32 cellular contexts compared by ENCODE assay signal in the genomic region with DNA sequence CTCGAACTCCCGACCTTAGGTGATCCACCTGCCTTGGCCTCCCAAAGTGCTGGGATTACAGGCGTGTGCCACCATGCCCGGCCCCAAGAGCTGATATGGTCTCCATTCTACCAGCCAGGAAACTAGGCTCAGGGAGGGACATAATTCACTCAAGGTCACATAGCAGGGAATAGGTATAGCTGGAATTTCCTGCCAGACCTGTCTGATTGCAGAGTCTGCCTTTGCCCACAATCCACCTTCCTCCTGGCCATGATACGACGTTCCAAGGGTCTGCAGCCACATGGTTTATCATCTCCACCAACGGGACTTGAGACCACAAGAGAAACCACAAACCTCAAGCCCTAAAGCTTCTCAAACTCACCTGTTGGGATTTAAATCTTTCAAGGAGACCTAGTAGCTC. TPM values are rescaled to one million over a fixed set of nuclear protein-coding genes. Genes with fewer than 3 reads are reported as not detected.
DNase-seq lines count a peak whose midpoint lies in the region; ATAC-seq, FAIRE-seq and TF ChIP-seq lines count a peak whose summit lies in the region.
"Had no signal": no experiment of that assay in that cellular context is flagged by ENCODE, and none has a peak within 500 bp of the region (broad histone marks: within the 10 kb centered on the region; RNA-seq: fewer than 3 reads in every experiment).

No MANE protein-coding gene starts in this region.

- FAIRE-seq in H1 (lab: Jason Lieb, UNC) = no peak
- FAIRE-seq: GM12891 had no signal

- H2BK5ac ChIP-seq in H1 (ENCODE audit: low read depth, low read length) (no peak overlapping the region), neuronal stem cell (ENCODE audit: low read length) (no peak overlapping the region)

- H3K27me3 ChIP-seq in heart left ventricle (peaks cover 4 to 50% (median 25%) of the 10 kb centered on the region in 9 donors), H1 (replicated peaks in 1 of 4; ENCODE audit: control insufficient read depth in 3 of 4, extremely low read depth in 1 of 4, insufficient read depth in 3 of 4, low read length in 3 of 4) (peaks cover 0 to 3% (median under 1%) of the 10 kb centered on the region in 4 experiments; a peak in 4 of 7 replicates), neuronal stem cell (ENCODE audit: control insufficient read depth in 3 of 3, insufficient read depth in 3 of 3, low read depth in 1 of 3, low read length in 3 of 3) (no peaks in the 10 kb centered on the region)
- H3K27me3 ChIP-seq: Peyer's patch had no signal

- WGBS in heart left ventricle, 4 donors = 73 to 83% (median 78%) methylated on average over 7 of the region's 7 CpGs
- WGBS in H1 (ENCODE audit: extremely low coverage in 1 of 2, insufficient coverage in 1 of 2, insufficient read length in 1 of 2, insufficient replicate concordance in 2 of 2, low coverage in 1 of 2, low lambda C conversion rate in 2 of 2, missing lambda C conversion rate in 1 of 2), 2 experiments = 86% methylated on average over 7 of the region's 7 CpGs; no CpG with 5 or more reads in 1 of the 2 experiments
- no CpG with 5 or more reads among the region's 7 CpGs for WGBS in neuronal stem cell (ENCODE audit: extremely low coverage in 2 of 2, insufficient read length in 2 of 2, insufficient replicate concordance in 1 of 2), 2 donors

- no peaks in the 10 kb centered on the region for H3K36me3 ChIP-seq in heart left ventricle
- no peaks in the 10 kb centered on the region for H3K36me3 ChIP-seq in H1 (ENCODE audit: control insufficient read depth in 2 of 4, insufficient read depth in 4 of 4, low read length in 3 of 4)
- no peaks in the 10 kb centered on the region for H3K36me3 ChIP-seq in neuronal stem cell (replicated peaks in 1 of 2; ENCODE audit: control insufficient read depth in 2 of 2, insufficient read depth in 2 of 2, low read length in 2 of 2)
- H3K36me3 ChIP-seq: BLaER1, Peyer's patch, SJSA1 had no signal

- TF ChIP-seq RAD21 in H1 (IDR thresholded peaks at IDR 0.05 in 1 of 2, conservative IDR thresholded peaks at IDR 0.05 in 1 of 2; ENCODE audit: low read depth in 2 of 2, low read length in 2 of 2) = no peak

- no peak overlapping the region for H3K4me3 ChIP-seq in heart left ventricle
- no peak overlapping the region for H3K4me3 ChIP-seq in H1 (ENCODE audit: extremely low read depth in 1 of 4, insufficient read depth in 2 of 4, low read depth in 3 of 4, low read length in 4 of 4)
- H3K4me3 ChIP-seq in neuronal stem cell (ENCODE audit: low read length in 2 of 2) = no peak overlapping the region
- H3K4me3 ChIP-seq: BLaER1, GM23338, Peyer's patch, SJSA1 had no signal

- H2BK15ac ChIP-seq in H1 (ENCODE audit: low read length) (no peak overlapping the region), neuronal stem cell (ENCODE audit: low read length) (no peak overlapping the region)

- POLR2A ChIA-PET in H1 (lab: Charles Lee; ENCODE audit: partially characterized antibody) = no interaction called here

- H3K14ac ChIP-seq in H1 (ENCODE audit: insufficient read length) (no peak overlapping the region), neuronal stem cell (ENCODE audit: low read length) (no peak overlapping the region)

- H4K8ac ChIP-seq in H1 (ENCODE audit: extremely low read depth, insufficient read depth, low read length) = no peak overlapping the region
- no peak overlapping the region for H4K8ac ChIP-seq in neuronal stem cell (ENCODE audit: low read depth, low read length)

- TF ChIP-seq CTCF in heart left ventricle (IDR thresholded peaks at IDR 0.05) (no peak), H1 (IDR thresholded peaks at IDR 0.05; ENCODE audit: control extremely low read depth in 1 of 3, insufficient read depth in 1 of 3, low read depth in 1 of 3, low read length in 3 of 3) (no peak)

- no peak for TF ChIP-seq POLR2A in heart left ventricle (IDR thresholded peaks at IDR 0.05)
- TF ChIP-seq POLR2A in H1 (IDR thresholded peaks at IDR 0.05; ENCODE audit: control extremely low read depth in 1 of 2, low read depth in 2 of 2, low read length in 2 of 2) = no peak

- no peaks in the 10 kb centered on the region for H3K79me2 ChIP-seq in H1 (ENCODE audit: control insufficient read depth in 1 of 2, insufficient read depth in 2 of 2, low read length in 2 of 2)

- DNase-seq in Right ventricle myocardium inferior (ENCODE audit: missing footprints) = peak; percentile 15
- DNase-seq in heart left ventricle = no peak
- no peak for DNase-seq in H1 (ENCODE audit: low read depth in 1 of 2, low spot score in 2 of 2)
- no peak for DNase-seq in neuronal stem cell (ENCODE audit: low spot score)
- DNase-seq in epidermal melanocyte (ENCODE audit: insufficient read length, low spot score) = no peak
- DNase-seq in NCI-H2081 (lab: John Stamatoyannopoulos, UW) = no peak
- DNase-seq in activated CD4-positive, alpha-beta T cell treated with anti-CD3 and anti-CD28 coated beads for 48 hours = no peak
- DNase-seq: ACHN; CD4-positive, alpha-beta T cell; COR-L47; DMS 273 treated with DMSO at 0.1 percent for 48 hours; DMS79 treated with DMSO at 0.1 percent for 48 hours; HCEC 1CT; NCI-H1092 treated with DMSO at 0.1 percent for 48 hours; NCI-H146; NCI-H2029 treated with DMSO at 0.1 percent for 48 hours; NCI-H2171; NCI-H345; NCI-H524; NCI-H774; NK-92 treated with Interleukin-12 subunit alpha and Interleukin-12 subunit beta, amount 100 ng/mL, for 24 hours; Peyer's patch had no signal

- CTCF ChIA-PET in H1 (lab: Charles Lee; ENCODE audit: partially characterized antibody) = interaction anchor here (0.7 to 3.0 kb wide), 6 partner anchors 16 to 154 kb away, joined by 3 to 17 read pairs (median 4); no protein-coding TSS in a partner anchor

- H3K4me1 ChIP-seq in heart left ventricle = no peaks in the 10 kb centered on the region
- peaks cover 0 to 7% (median 0%) of the 10 kb centered on the region in 4 experiments; a peak in 2 of 7 replicates for H3K4me1 ChIP-seq in H1 (replicated peaks in 1 of 4; ENCODE audit: control insufficient read depth in 3 of 4, insufficient read depth in 4 of 4, low read length in 3 of 4)
- peaks cover 9 to 27% of the 10 kb centered on the region in 2 donors for H3K4me1 ChIP-seq in neuronal stem cell (ENCODE audit: control insufficient read depth in 2 of 2, insufficient read depth in 1 of 2, low read depth in 1 of 2, low read length in 2 of 2)
- H3K4me1 ChIP-seq: Peyer's patch, SJSA1 had no signal

- H3K9me3 ChIP-seq in heart left ventricle (peaks cover 0 to 8% (median 5%) of the 10 kb centered on the region in 12 donors), H1 (ENCODE audit: insufficient read depth in 2 of 2, low read depth in 1 of 2, low read length in 1 of 2) (peaks cover 0 to 3% of the 10 kb centered on the region in 2 experiments; a peak in 2 of 4 replicates), neuronal stem cell (replicated peaks in 1 of 2; ENCODE audit: control insufficient read depth in 2 of 2, insufficient read depth in 1 of 2, low read depth in 1 of 2, low read length in 2 of 2) (peaks cover 3 to 4% of the 10 kb centered on the region in 2 donors)
- H3K9me3 ChIP-seq: Peyer's patch, SJSA1 had no signal

- H3K79me1 ChIP-seq in H1 (ENCODE audit: low read depth, low read length) = no peaks in the 10 kb centered on the region
- no peaks in the 10 kb centered on the region for H3K79me1 ChIP-seq in neuronal stem cell (ENCODE audit: low read depth, low read length)

- H2AK5ac ChIP-seq in H1 (ENCODE audit: low read depth, low read length) (0 out of 2 replicates have a peak overlapping the region, but pooled peaks have one; percentile 28), neuronal stem cell (ENCODE audit: low read depth, low read length) (no peak overlapping the region)

- no peak overlapping the region for H3K4ac ChIP-seq in H1 (replicated peaks; ENCODE audit: insufficient read length, low read depth, low read length)
- no peak overlapping the region for H3K4ac ChIP-seq in neuronal stem cell (ENCODE audit: low read length)

- no peak overlapping the region for H2BK20ac ChIP-seq in H1 (ENCODE audit: low read length)

- H3K23me2 ChIP-seq in H1 (ENCODE audit: low read depth, low read length) = no peaks in the 10 kb centered on the region

- H3K27ac ChIP-seq in heart left ventricle = no peak overlapping the region
- H3K27ac ChIP-seq in H1 (ENCODE audit: low read depth, low read length) = no peak overlapping the region
- no peak overlapping the region for H3K27ac ChIP-seq in neuronal stem cell (replicated peaks; ENCODE audit: low read length)
- H3K27ac ChIP-seq: 22Rv1, BLaER1, HL-60, KMS-11, Peyer's patch, SJSA1 had no signal

- H3K23ac ChIP-seq in H1 (ENCODE audit: insufficient read length) = no peak overlapping the region
- no peak overlapping the region for H3K23ac ChIP-seq in neuronal stem cell (ENCODE audit: low read depth, low read length, poor library complexity)

- no peak overlapping the region for H3K56ac ChIP-seq in H1 (replicated peaks; ENCODE audit: insufficient read length, low read depth, low read length)

- H4K20me1 ChIP-seq in H1 (replicated peaks in 1 of 2; ENCODE audit: control insufficient read depth in 1 of 2, insufficient read depth in 2 of 2, low read length in 2 of 2) = peaks cover 0 to 2% of the 10 kb centered on the region in 2 experiments

- H2AFZ ChIP-seq in H1 (ENCODE audit: low read length) = no peak overlapping the region
- no peak overlapping the region for H2AFZ ChIP-seq in neuronal stem cell (ENCODE audit: low read length)
- H2AFZ ChIP-seq: GM23338 had no signal

- no peak for TF ChIP-seq EP300 in H1 (IDR thresholded peaks at IDR 0.05; ENCODE audit: borderline replicate concordance in 1 of 2, low read depth in 2 of 2, low read length in 2 of 2)

- H2BK120ac ChIP-seq in H1 (replicated peaks; ENCODE audit: low read depth, low read length) (no peak overlapping the region), neuronal stem cell (ENCODE audit: low read depth, low read length) (no peak overlapping the region)

- H3K4me2 ChIP-seq in H1 (ENCODE audit: insufficient read depth in 1 of 2, low read depth in 2 of 2, low read length in 2 of 2) (no peak overlapping the region), neuronal stem cell (ENCODE audit: insufficient read depth, low read length, poor library complexity, severe bottlenecking) (no peak overlapping the region)
- H3K4me2 ChIP-seq: BLaER1, GM23338, KMS-11 had no signal

- no peak for ATAC-seq in Right ventricle myocardium inferior
- no peak for ATAC-seq in heart left ventricle
- no peak for ATAC-seq in GM21381 (IDR thresholded peaks at IDR 0.05; ENCODE audit: unreplicated experiment)
- ATAC-seq: GM23338 had no signal

- intact Hi-C loops in Right ventricle myocardium inferior (cut with DNase I) (no loop called here), heart left ventricle (cut with DNase I) (no loop called here)

- H4K91ac ChIP-seq in H1 (replicated peaks; ENCODE audit: insufficient read length, low read length) = no peak overlapping the region
- no peak overlapping the region for H4K91ac ChIP-seq in neuronal stem cell (ENCODE audit: low read depth, low read length, poor library complexity)

- no peak overlapping the region for H2BK12ac ChIP-seq in H1 (ENCODE audit: low read depth, low read length)
- H2BK12ac ChIP-seq in neuronal stem cell (ENCODE audit: low read length) = no peak overlapping the region

- H3K9ac ChIP-seq in H1 (replicated peaks in 1 of 4; ENCODE audit: extremely low read depth in 1 of 4, low read depth in 3 of 4, low read length in 3 of 4) (no peak overlapping the region), neuronal stem cell (ENCODE audit: low read depth, low read length, poor library complexity) (no peak overlapping the region)
- H3K9ac ChIP-seq: BLaER1, KMS-11 had no signal

- H3K18ac ChIP-seq in H1 (ENCODE audit: extremely low read depth, low read length) (no peak overlapping the region), neuronal stem cell (ENCODE audit: low read length) (peak overlapping the region; percentile 61)

- no peak overlapping the region for H4K5ac ChIP-seq in H1 (ENCODE audit: insufficient read length, low read depth, low read length)

RNA-seq across cellular contexts. Expression of a gene that starts 32.0 kb away (rescaled TPM):
- total RNA-seq in Right ventricle myocardium inferior (not detected), heart left ventricle (not detected)
- polyA plus RNA-seq in heart left ventricle (not detected), H1 (2011; rRNA removed) (not detected in 2 replicates)
- total RNA-seq in H1 (2021; fragmentation: NEBNext Ultra II Directional; extraction: Animal tissue kit (Norgen Biotek cat#: 25700)) = not detected in 2 replicates
- not detected for polyA plus RNA-seq in H1 (2011; cell fraction: cytosol; rRNA removed)
- polyA plus RNA-seq in H1 (2011; cell fraction: nucleus; rRNA removed) = not detected
- not detected in 4 replicates for polyA plus RNA-seq in H1 (2012, experiment 1 of 2)
- not detected for polyA plus RNA-seq in H1 (2012, experiment 2 of 2)
- polyA plus RNA-seq in H1 (2013, experiment 1 of 2) = not detected
- polyA plus RNA-seq in H1 (2013, experiment 2 of 2) = not detected
- polyA minus RNA-seq in H1 (2011; rRNA and poly(A)+ RNA removed) = not detected in 2 replicates
- not detected for polyA minus RNA-seq in H1 (2011; cell fraction: cytosol; rRNA and poly(A)+ RNA removed)
- polyA minus RNA-seq in H1 (2011; cell fraction: nucleus; rRNA and poly(A)+ RNA removed) = not detected
- polyA plus RNA-seq in neuronal stem cell (2013, experiment 1 of 2) = 0.13 TPM
- polyA plus RNA-seq in neuronal stem cell (2013, experiment 2 of 2) = 0.08 TPM
- total RNA-seq: CD4-positive, alpha-beta T cell; G401; GM23338; HT1080; Peyer's patch; SJSA1 had no signal
- polyA plus RNA-seq: GM23338 had no signal
